ENCODE assay signal across 31 cellular contexts in genomic region chr3:44041726-44042125, GRCh38.
"Had no signal": no experiment of that assay in that cellular context is flagged by ENCODE, and none has a peak within 500 bp of the region (broad histone marks: within the 10 kb centered on the region; RNA-seq: fewer than 3 reads in every experiment).

No MANE protein-coding gene starts in this region.

- H3K9me3 Mint-ChIP-seq: activated CD4-positive, alpha-beta memory T cell treated with anti-CD3 and anti-CD28 coated beads for 36 hours; activated CD4-positive, alpha-beta T cell treated with anti-CD3 and anti-CD28 coated beads, Interleukin-2, amount 10 ng/mL, durations not matched to agents 7 days and 5 days; activated naive CD4-positive, alpha-beta T cell treated with anti-CD3 and anti-CD28 coated beads, Interleukin-2, amount 50 U/mL, for 72 hours; activated naive CD8-positive, alpha-beta T cell treated with anti-CD3 and anti-CD28 coated beads, Interleukin-2, amount 50 U/mL, for 24 hours; activated T-cell treated with anti-CD3 and anti-CD28 coated beads, Interleukin-2, amount 50 U/mL, for 4 hours; T-cell had no signal

- H3K4me3 ChIP-seq: ascending aorta, body of pancreas, coronary artery, MG63, SK-N-MC had no signal

- H3K4me1 ChIP-seq: ascending aorta had no signal

- H3K27ac ChIP-seq: ascending aorta, body of pancreas, coronary artery, SK-N-MC had no signal

- DNase-seq: activated CD4-positive, alpha-beta memory T cell treated with anti-CD3 and anti-CD28 coated beads for 36 hours; activated CD4-positive, alpha-beta T cell treated with anti-CD3 and anti-CD28 coated beads, Interleukin-2, amount 10 ng/mL, durations not matched to agents 7 days and 5 days; activated CD4-positive, CD25-positive, alpha-beta regulatory T cell; activated CD8-positive, alpha-beta memory T cell treated with anti-CD3 and anti-CD28 coated beads for 24 hours; activated effector memory CD4-positive, alpha-beta T cell treated with anti-CD3 and anti-CD28 coated beads, Interleukin-2, amount 50 U/mL, for 16 hours; activated naive CD4-positive, alpha-beta T cell treated with Interleukin-2 at 50 U/mL for 16 hours; activated naive CD8-positive, alpha-beta T cell treated with anti-CD3 and anti-CD28 coated beads, Interleukin-2, amount 50 U/mL, for 24 hours; activated T-cell treated with anti-CD3 and anti-CD28 coated beads, Interleukin-2, amount 50 U/mL, for 4 hours; amniotic stem cell; body of pancreas; central memory CD4-positive, alpha-beta T cell; MG63; MV-4-11; NCI-H1092 treated with DMSO at 0.1 percent for 48 hours; NCI-H1436; NCI-H187; NCI-H2171; NCI-H2227 treated with DMSO at 0.1 percent for 48 hours; NCI-H526; NCI-H82; OCI-M1; RPMI8226; T-cell; T-helper 2 cell; T1000 had no signal

- H3K4me3 Mint-ChIP-seq: activated CD4-positive, alpha-beta memory T cell treated with anti-CD3 and anti-CD28 coated beads for 36 hours; activated CD4-positive, alpha-beta T cell treated with anti-CD3 and anti-CD28 coated beads, Interleukin-2, amount 10 ng/mL, durations not matched to agents 7 days and 5 days; activated naive CD8-positive, alpha-beta T cell treated with anti-CD3 and anti-CD28 coated beads, Interleukin-2, amount 50 U/mL, for 24 hours; activated T-cell treated with anti-CD3 and anti-CD28 coated beads, Interleukin-2, amount 50 U/mL, for 4 hours; T-cell had no signal

- ATAC-seq: activated naive CD4-positive, alpha-beta T cell treated with anti-CD3 and anti-CD28 coated beads, Interleukin-2, amount 50 U/mL, for 72 hours; activated naive CD8-positive, alpha-beta T cell treated with anti-CD3 and anti-CD28 coated beads, Interleukin-2, amount 50 U/mL, for 24 hours; activated T-cell treated with anti-CD3 and anti-CD28 coated beads, Interleukin-2, amount 50 U/mL, for 4 hours; body of pancreas; Panc1; Right ventricle myocardium inferior; T-cell had no signal

- H3K27ac Mint-ChIP-seq: activated CD4-positive, alpha-beta memory T cell treated with anti-CD3 and anti-CD28 coated beads for 36 hours; activated CD4-positive, alpha-beta T cell treated with anti-CD3 and anti-CD28 coated beads, Interleukin-2, amount 10 ng/mL, durations not matched to agents 7 days and 5 days; activated naive CD4-positive, alpha-beta T cell treated with anti-CD3 and anti-CD28 coated beads, Interleukin-2, amount 50 U/mL, for 72 hours; activated naive CD8-positive, alpha-beta T cell treated with anti-CD3 and anti-CD28 coated beads, Interleukin-2, amount 50 U/mL, for 24 hours; T-cell had no signal

- H3K27me3 ChIP-seq: ascending aorta, body of pancreas, MG63 had no signal

- H3K36me3 Mint-ChIP-seq: activated CD4-positive, alpha-beta memory T cell treated with anti-CD3 and anti-CD28 coated beads for 36 hours; activated naive CD4-positive, alpha-beta T cell treated with anti-CD3 and anti-CD28 coated beads, Interleukin-2, amount 50 U/mL, for 72 hours; T-cell had no signal

- H3K4me1 Mint-ChIP-seq: activated CD4-positive, alpha-beta T cell treated with anti-CD3 and anti-CD28 coated beads, Interleukin-2, amount 10 ng/mL, durations not matched to agents 7 days and 5 days had no signal
